In the genomic region with DNA sequence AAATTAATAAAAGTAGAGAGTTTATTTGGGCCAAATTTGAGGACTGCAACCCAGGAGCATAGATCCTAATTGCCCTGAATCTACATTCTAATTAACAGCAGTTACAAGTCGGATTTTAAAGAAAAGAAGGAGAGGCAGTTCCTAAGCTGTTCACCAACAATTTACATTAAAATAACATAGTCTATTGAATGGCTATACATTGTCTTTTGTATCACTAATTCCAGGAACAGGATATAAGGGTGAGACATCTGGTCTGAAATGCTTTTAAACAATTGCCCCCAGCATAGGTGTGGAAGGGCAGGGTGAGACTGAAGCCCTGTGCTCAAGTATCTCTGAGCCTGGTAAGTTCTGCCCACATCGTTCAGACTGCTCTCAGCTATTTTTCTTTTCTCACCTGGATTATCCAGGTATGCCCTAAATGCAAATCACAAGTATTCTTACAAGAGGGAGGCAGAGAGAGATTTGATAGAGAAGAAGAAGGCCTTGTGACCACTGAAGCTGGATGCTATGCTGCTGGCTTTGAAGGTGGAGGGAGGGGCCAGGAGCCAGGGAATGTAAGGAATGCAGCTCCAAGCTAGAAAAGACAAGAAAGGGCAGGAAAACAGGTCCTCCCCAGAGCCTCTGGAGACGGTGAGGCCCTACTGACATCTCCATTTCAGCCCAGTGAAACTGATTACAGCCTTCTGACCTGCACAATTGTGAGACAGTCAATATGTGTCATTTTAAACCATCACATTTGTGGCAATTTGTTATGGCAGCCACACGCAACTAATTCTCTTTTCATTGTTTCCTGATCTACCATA, we compare ENCODE assay signal across 2 cellular contexts.
TF ChIP-seq lines count a peak whose summit lies in the region.

No MANE protein-coding gene starts in this region.

TF ChIP-seq in HepG2, 621 proteins besides CTCF, POLR2A, EP300 and RAD21 (continued from another document and continues in another):
- TF ChIP-seq, protein P1, sequence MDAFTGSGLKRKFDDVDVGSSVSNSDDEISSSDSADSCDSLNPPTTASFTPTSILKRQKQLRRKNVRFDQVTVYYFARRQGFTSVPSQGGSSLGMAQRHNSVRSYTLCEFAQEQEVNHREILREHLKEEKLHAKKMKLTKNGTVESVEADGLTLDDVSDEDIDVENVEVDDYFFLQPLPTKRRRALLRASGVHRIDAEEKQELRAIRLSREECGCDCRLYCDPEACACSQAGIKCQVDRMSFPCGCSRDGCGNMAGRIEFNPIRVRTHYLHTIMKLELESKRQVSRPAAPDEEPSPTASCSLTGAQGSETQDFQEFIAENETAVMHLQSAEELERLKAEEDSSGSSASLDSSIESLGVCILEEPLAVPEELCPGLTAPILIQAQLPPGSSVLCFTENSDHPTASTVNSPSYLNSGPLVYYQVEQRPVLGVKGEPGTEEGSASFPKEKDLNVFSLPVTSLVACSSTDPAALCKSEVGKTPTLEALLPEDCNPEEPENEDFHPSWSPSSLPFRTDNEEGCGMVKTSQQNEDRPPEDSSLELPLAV (CRISPR knock-in tag; conservative IDR thresholded peaks at IDR 0.05; ENCODE audit: low read depth) = no peak
- TF ChIP-seq HDAC2 (CRISPR knock-in tag; IDR thresholded peaks at IDR 0.05) = 0 out of 2 replicates have a peak, but pooled peaks have one; percentile 31
- TF ChIP-seq ZNF230 (CRISPR knock-in tag; IDR thresholded peaks at IDR 0.05) = no peak
- TF ChIP-seq ZNF124 (CRISPR knock-in tag; IDR thresholded peaks at IDR 0.05) = no peak
- 0 out of 2 replicates have a peak, but pooled peaks have one; percentile 40 for TF ChIP-seq MIER2 (CRISPR knock-in tag; IDR thresholded peaks at IDR 0.05)
- TF ChIP-seq ZNF263 (CRISPR knock-in tag; IDR thresholded peaks at IDR 0.05) = peak; percentile 55; the same call in 1 of the 2 replicates
- TF ChIP-seq NCOR1 (IDR thresholded peaks at IDR 0.05; ENCODE audit: borderline replicate concordance, low read length) = no peak
- TF ChIP-seq ATF7-NPFF (CRISPR knock-in tag; IDR thresholded peaks at IDR 0.05; ENCODE audit: low read depth) = no peak
- no peak for TF ChIP-seq ZSCAN9 (CRISPR knock-in tag; IDR thresholded peaks at IDR 0.05; ENCODE audit: borderline replicate concordance)
- no peak for TF ChIP-seq NR2F1 (CRISPR knock-in tag; IDR thresholded peaks at IDR 0.05)
- 0 out of 2 replicates have a peak, but pooled peaks have one; percentile 22 for TF ChIP-seq ZNF232 (CRISPR knock-in tag; IDR thresholded peaks at IDR 0.05; ENCODE audit: borderline replicate concordance)
- TF ChIP-seq, protein P2, sequence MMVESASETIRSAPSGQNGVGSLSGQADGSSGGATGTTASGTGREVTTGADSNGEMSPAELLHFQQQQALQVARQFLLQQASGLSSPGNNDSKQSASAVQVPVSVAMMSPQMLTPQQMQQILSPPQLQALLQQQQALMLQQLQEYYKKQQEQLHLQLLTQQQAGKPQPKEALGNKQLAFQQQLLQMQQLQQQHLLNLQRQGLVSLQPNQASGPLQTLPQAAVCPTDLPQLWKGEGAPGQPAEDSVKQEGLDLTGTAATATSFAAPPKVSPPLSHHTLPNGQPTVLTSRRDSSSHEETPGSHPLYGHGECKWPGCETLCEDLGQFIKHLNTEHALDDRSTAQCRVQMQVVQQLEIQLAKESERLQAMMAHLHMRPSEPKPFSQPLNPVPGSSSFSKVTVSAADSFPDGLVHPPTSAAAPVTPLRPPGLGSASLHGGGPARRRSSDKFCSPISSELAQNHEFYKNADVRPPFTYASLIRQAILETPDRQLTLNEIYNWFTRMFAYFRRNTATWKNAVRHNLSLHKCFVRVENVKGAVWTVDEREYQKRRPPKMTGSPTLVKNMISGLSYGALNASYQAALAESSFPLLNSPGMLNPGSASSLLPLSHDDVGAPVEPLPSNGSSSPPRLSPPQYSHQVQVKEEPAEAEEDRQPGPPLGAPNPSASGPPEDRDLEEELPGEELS (CRISPR knock-in tag; IDR thresholded peaks at IDR 0.05) = peak; percentile 23; the same call in 1 of the 2 replicates
- TF ChIP-seq BRD4 (CRISPR knock-in tag; IDR thresholded peaks at IDR 0.05) = peak; percentile 54; the same call in 1 of the 2 replicates
- TF ChIP-seq HNRNPUL1 (IDR thresholded peaks at IDR 0.05; ENCODE audit: low read depth, low read length) = no peak
- TF ChIP-seq RBM22 (optimal IDR thresholded peaks at IDR 0.05; ENCODE audit: low read length) = no peak
- TF ChIP-seq, protein P3, sequence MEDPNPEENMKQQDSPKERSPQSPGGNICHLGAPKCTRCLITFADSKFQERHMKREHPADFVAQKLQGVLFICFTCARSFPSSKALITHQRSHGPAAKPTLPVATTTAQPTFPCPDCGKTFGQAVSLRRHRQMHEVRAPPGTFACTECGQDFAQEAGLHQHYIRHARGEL (CRISPR knock-in tag; IDR thresholded peaks at IDR 0.05) = no peak
- TF ChIP-seq, protein P4, sequence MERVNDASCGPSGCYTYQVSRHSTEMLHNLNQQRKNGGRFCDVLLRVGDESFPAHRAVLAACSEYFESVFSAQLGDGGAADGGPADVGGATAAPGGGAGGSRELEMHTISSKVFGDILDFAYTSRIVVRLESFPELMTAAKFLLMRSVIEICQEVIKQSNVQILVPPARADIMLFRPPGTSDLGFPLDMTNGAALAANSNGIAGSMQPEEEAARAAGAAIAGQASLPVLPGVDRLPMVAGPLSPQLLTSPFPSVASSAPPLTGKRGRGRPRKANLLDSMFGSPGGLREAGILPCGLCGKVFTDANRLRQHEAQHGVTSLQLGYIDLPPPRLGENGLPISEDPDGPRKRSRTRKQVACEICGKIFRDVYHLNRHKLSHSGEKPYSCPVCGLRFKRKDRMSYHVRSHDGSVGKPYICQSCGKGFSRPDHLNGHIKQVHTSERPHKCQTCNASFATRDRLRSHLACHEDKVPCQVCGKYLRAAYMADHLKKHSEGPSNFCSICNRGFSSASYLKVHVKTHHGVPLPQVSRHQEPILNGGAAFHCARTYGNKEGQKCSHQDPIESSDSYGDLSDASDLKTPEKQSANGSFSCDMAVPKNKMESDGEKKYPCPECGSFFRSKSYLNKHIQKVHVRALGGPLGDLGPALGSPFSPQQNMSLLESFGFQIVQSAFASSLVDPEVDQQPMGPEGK (CRISPR knock-in tag; IDR thresholded peaks at IDR 0.05) = peak; percentile 53; the same call in 1 of the 2 replicates
- TF ChIP-seq MXD4 (CRISPR knock-in tag; IDR thresholded peaks at IDR 0.05) = no peak
- no peak for TF ChIP-seq ZNF660 (CRISPR knock-in tag; IDR thresholded peaks at IDR 0.05; ENCODE audit: borderline replicate concordance, low read depth)
- TF ChIP-seq SP5 (CRISPR knock-in tag; IDR thresholded peaks at IDR 0.05; ENCODE audit: borderline replicate concordance, low read depth) = peak; percentile 48; the same call in 1 of the 2 replicates
- TF ChIP-seq SOX6 (IDR thresholded peaks at IDR 0.05) = no peak
- peak; percentile 49; the same call in 1 of the 2 replicates for TF ChIP-seq SOX6 (CRISPR knock-in tag; IDR thresholded peaks at IDR 0.05)
- TF ChIP-seq YY1 (IDR thresholded peaks at IDR 0.05; ENCODE audit: insufficient read depth, insufficient replicate concordance, low read depth, low read length) = no peak
- TF ChIP-seq TEAD3 (CRISPR knock-in tag; optimal IDR thresholded peaks at IDR 0.05; ENCODE audit: borderline replicate concordance) = peak; percentile 99
- TF ChIP-seq, protein P5, sequence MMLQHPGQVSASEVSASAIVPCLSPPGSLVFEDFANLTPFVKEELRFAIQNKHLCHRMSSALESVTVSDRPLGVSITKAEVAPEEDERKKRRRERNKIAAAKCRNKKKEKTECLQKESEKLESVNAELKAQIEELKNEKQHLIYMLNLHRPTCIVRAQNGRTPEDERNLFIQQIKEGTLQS (CRISPR knock-in tag; IDR thresholded peaks at IDR 0.05) = no peak
- TF ChIP-seq TCF12 (IDR thresholded peaks at IDR 0.05) = no peak
- TF ChIP-seq TCF12 (CRISPR knock-in tag; IDR thresholded peaks at IDR 0.05) = no peak
- no peak for TF ChIP-seq KMT2A (CRISPR knock-in tag; IDR thresholded peaks at IDR 0.05)

TF ChIP-seq in WTC11, 78 proteins besides CTCF, POLR2A, EP300 and RAD21 (continued from another document and continues in another):
- no peak for TF ChIP-seq HMGXB4 (CRISPR knock-in tag; IDR thresholded peaks at IDR 0.05)
- no peak for TF ChIP-seq E2F1 (CRISPR knock-in tag; IDR thresholded peaks at IDR 0.05)
- TF ChIP-seq TEAD1 (CRISPR knock-in tag; IDR thresholded peaks at IDR 0.05) = peak; percentile 99
- no peak for TF ChIP-seq CDX4 (CRISPR knock-in tag; IDR thresholded peaks at IDR 0.05; ENCODE audit: borderline replicate concordance)
- no peak for TF ChIP-seq EMX1 (CRISPR knock-in tag; IDR thresholded peaks at IDR 0.05)
- TF ChIP-seq ESRRA (CRISPR knock-in tag; IDR thresholded peaks at IDR 0.05; ENCODE audit: borderline replicate concordance) = no peak
- no peak for TF ChIP-seq IRF2 (CRISPR knock-in tag; IDR thresholded peaks at IDR 0.05; ENCODE audit: borderline replicate concordance, low read depth)
- TF ChIP-seq ZNF532 (CRISPR knock-in tag; IDR thresholded peaks at IDR 0.05; ENCODE audit: borderline replicate concordance) = no peak
- peak; percentile 96 for TF ChIP-seq TEAD4 (CRISPR knock-in tag; IDR thresholded peaks at IDR 0.05)
- no peak for TF ChIP-seq NR2C2 (CRISPR knock-in tag; IDR thresholded peaks at IDR 0.05)
- TF ChIP-seq, protein P6, sequence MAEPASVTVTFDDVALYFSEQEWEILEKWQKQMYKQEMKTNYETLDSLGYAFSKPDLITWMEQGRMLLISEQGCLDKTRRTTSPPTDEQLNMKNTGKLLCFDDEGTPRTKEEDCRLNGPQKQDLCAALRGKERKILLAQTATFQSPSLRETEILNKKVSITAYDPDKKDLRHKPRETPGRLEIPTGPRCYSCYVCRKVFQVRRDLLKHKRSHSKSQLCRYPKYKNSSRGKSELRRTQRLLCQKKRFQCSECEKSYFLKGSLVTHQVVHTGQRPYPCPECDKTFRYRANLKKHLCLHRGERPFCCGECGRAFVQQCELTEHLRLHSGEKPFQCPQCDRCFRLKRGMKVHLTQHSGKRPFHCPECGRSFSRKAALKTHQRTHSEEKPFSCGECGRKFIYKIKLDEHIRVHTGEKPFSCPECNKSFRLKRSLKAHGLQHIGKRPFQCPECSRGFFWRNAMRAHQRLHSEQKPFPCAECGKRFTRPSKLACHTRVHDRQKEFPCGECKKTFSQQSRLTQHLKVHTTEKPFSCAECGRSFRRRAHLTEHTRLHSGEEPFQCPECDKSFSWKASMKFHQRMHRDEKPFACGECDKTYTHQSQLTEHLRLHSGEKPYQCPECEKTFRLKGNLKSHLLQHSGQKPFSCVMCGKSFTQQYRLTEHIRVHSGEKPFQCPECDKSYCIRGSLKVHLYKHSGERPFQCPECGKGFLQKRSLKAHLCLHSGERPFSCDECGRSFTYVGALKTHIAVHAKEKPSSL (CRISPR knock-in tag; conservative IDR thresholded peaks at IDR 0.05) = no peak
- TF ChIP-seq NR1H2 (CRISPR knock-in tag; IDR thresholded peaks at IDR 0.05) = no peak
- TF ChIP-seq CREB1 (CRISPR knock-in tag; IDR thresholded peaks at IDR 0.05) = no peak
